Comparison of ENCODE assay signal across 8 cellular contexts in the genomic region with DNA sequence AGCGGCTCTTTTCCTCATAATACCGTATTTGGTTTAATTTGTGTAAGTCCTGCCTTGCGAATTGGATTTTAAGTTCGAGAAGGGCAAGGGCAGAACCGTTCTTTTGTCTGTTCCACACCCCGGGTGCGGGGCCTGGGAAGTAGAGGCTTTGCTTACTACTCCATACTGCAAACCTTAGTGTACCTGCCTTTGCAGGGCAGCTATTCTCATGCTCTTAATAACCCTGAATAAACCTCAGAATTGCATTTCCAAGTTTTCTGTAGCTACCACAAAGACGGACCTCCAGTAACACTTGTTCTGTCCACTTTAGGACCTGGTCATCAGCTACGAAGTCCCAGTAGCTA. TPM values are rescaled to one million over a fixed set of nuclear protein-coding genes. Genes with fewer than 3 reads are reported as not detected.
A peak's percentile ranks its signal among the peaks of the same experiment; 100 is the strongest.
DNase-seq lines count a peak whose midpoint lies in the region; ATAC-seq and TF ChIP-seq lines count a peak whose summit lies in the region.

No MANE protein-coding gene starts in this region.

- POLR2A ChIA-PET in Caco-2 (lab: Charles Lee), result interaction anchor here (0.7 to 3.0 kb wide), 5 partner anchors 15 to 177 kb away, joined by 4 to 19 read pairs (median 6); a partner anchor contains a TSS

- no peaks in the 10 kb centered on the region for H3K27me3 Mint-ChIP-seq in Caco-2 (ENCODE audit: insufficient read depth, unreplicated experiment)

- peaks cover 35% of the 10 kb centered on the region for H4K20me1 ChIP-seq in Loucy (ENCODE audit: insufficient read depth, low read length, poor library complexity, severe bottlenecking)

- peaks cover 52% of the 10 kb centered on the region for H3K79me2 ChIP-seq in Loucy (ENCODE audit: insufficient read depth, low read length)
- H3K79me2 ChIP-seq in parathyroid adenoma, result peaks cover 16% of the 10 kb centered on the region

- H3K9ac ChIP-seq in Loucy (ENCODE audit: low read depth, low read length, poor library complexity, severe bottlenecking) (peak overlapping the region; percentile 99), parathyroid adenoma (no peak overlapping the region)

- H3K4me3 Mint-ChIP-seq in Caco-2 (ENCODE audit: unreplicated experiment), result peak overlapping the region; percentile 94

- H2AFZ ChIP-seq in Loucy (ENCODE audit: low read length) (peak overlapping the region; percentile 60), parathyroid adenoma (peak overlapping the region; percentile 84)

- intact Hi-C loops in Caco-2 (cut with micrococcal nuclease; ENCODE audit: unreplicated experiment), result loop anchor here (2.0 kb wide), 1 partner anchor 54 kb away; no protein-coding TSS in a partner anchor

- ATAC-seq in HG03108 (IDR thresholded peaks at IDR 0.05; ENCODE audit: unreplicated experiment), result no peak
- ATAC-seq in GM21786 (IDR thresholded peaks at IDR 0.05; ENCODE audit: unreplicated experiment), result no peak

- H3K4me1 ChIP-seq in Caco-2 (peaks cover 7% of the 10 kb centered on the region; the same call in 1 of the 2 replicates), Loucy (ENCODE audit: insufficient read depth, low read length, poor library complexity, severe bottlenecking) (peaks cover 27% of the 10 kb centered on the region), parathyroid adenoma (peaks cover 8% of the 10 kb centered on the region)

- peaks cover 48% of the 10 kb centered on the region for H3K36me3 Mint-ChIP-seq in Caco-2 (ENCODE audit: insufficient read depth, unreplicated experiment)

- H3K9me2 ChIP-seq in Loucy (replicated peaks; ENCODE audit: low read depth, low read length), result no peaks in the 10 kb centered on the region

- TF ChIP-seq CTCF in Caco-2 (IDR thresholded peaks at IDR 0.05; ENCODE audit: insufficient read depth in 1 of 2, low read depth in 1 of 2, low read length in 1 of 2, severe bottlenecking in 1 of 2, unreplicated experiment in 1 of 2) (no peak), Loucy (conservative IDR thresholded peaks at IDR 0.05; ENCODE audit: low read length) (no peak), foreskin fibroblast (IDR thresholded peaks at IDR 0.05; ENCODE audit: low read depth, low read length) (no peak), parathyroid adenoma (IDR thresholded peaks at IDR 0.05) (no peak)

- H3K27ac Mint-ChIP-seq in Caco-2 (ENCODE audit: unreplicated experiment), result peak overlapping the region; percentile 83

- CTCF ChIA-PET in Caco-2 (lab: Charles Lee), result interaction anchor here (1.9 kb wide), 1 partner anchor 178 kb away, joined by 7 read pairs; no protein-coding TSS in a partner anchor

- peaks cover 6% of the 10 kb centered on the region for H3K9me3 Mint-ChIP-seq in Caco-2 (ENCODE audit: unreplicated experiment)

- peaks cover 22% of the 10 kb centered on the region for H3K4me1 Mint-ChIP-seq in Caco-2 (ENCODE audit: low read depth, unreplicated experiment)

- BruUV-seq in Caco-2 (replicated peaks; lab: Mats Ljungman, UMichigan), result TSS peak; percentile 94

- H3K36me3 ChIP-seq in Caco-2 (ENCODE audit: control insufficient read depth, insufficient read depth, low read length) (peaks cover 2% of the 10 kb centered on the region; the same call in 1 of the 2 replicates), Loucy (ENCODE audit: insufficient read depth, low read length) (peaks cover 22% of the 10 kb centered on the region), parathyroid adenoma (ENCODE audit: control insufficient read depth, insufficient read depth, low read length) (no peaks in the 10 kb centered on the region)

- peaks cover 3% of the 10 kb centered on the region; the same call in 1 of the 2 replicates for H3F3A ChIP-seq in Loucy (ENCODE audit: low read depth)

- H3K9me3 ChIP-seq in Caco-2 (no peaks in the 10 kb centered on the region), Loucy (ENCODE audit: insufficient read depth, low read depth, low read length) (no peaks in the 10 kb centered on the region), parathyroid adenoma (ENCODE audit: control insufficient read depth, low read length) (no peaks in the 10 kb centered on the region)

- H3K27me3 ChIP-seq in Caco-2 (replicated peaks; ENCODE audit: control insufficient read depth, insufficient read depth, low read length) (no peaks in the 10 kb centered on the region), Loucy (ENCODE audit: insufficient read depth, low read length, poor library complexity, severe bottlenecking) (peaks cover 10% of the 10 kb centered on the region), parathyroid adenoma (ENCODE audit: control insufficient read depth, insufficient read depth, low read length) (no peaks in the 10 kb centered on the region)

- DNase-seq in Caco-2 (peak in 1 of 2 experiments; percentile 42), activated T-cell treated with anti-CD3 and anti-CD28 coated beads for 1 hour (ENCODE audit: low read depth) (peak; percentile 12), foreskin fibroblast (peak; percentile 10 to 57), mesenteric fat pad (ENCODE audit: low spot score) (no peak)

- H3K4me3 ChIP-seq in Caco-2 (ENCODE audit: low read depth, low read length) (peak overlapping the region; percentile 37), Loucy (ENCODE audit: low read length, poor library complexity, severe bottlenecking) (peak overlapping the region; percentile 97), foreskin fibroblast (ENCODE audit: low read depth in 1 of 2, low read length in 2 of 2) (peak overlapping the region; percentile 60 to 65), parathyroid adenoma (ENCODE audit: low read depth, low read length) (peak overlapping the region; percentile 96)

- H3K27ac ChIP-seq in parathyroid adenoma, result peak overlapping the region; percentile 99

- H3K4me2 ChIP-seq in Loucy (ENCODE audit: low read depth, low read length, poor library complexity, severe bottlenecking), result peak overlapping the region; percentile 84
- H3K4me2 ChIP-seq in parathyroid adenoma (ENCODE audit: low read length), result peak overlapping the region; percentile 59

RNA-seq across cellular contexts. Expression of gene HNRNPU, which starts 0.7 kb away (rescaled TPM):
- total RNA-seq in Caco-2 (2022) (478 and 482 TPM in 2 replicates), mesenteric fat pad (284 TPM)

RNA-seq across cellular contexts. Expression of gene COX20, which starts 29.5 kb away (rescaled TPM):
- total RNA-seq in Caco-2 (2022) (68.0 and 79.3 TPM in 2 replicates), mesenteric fat pad (20.8 TPM)

Comparison
In these comparisons a context has a peak if more than half of its experiments do, and no peak if none do; other contexts are left out.
1. H3K4me3 ChIP-seq: peak in every context shown above with its lines; median percentile 97 in Loucy; 96 in parathyroid adenoma; 62 in foreskin fibroblast; 37 in Caco-2.